ENCODE assay signal across 1 cellular context in the genomic region with DNA sequence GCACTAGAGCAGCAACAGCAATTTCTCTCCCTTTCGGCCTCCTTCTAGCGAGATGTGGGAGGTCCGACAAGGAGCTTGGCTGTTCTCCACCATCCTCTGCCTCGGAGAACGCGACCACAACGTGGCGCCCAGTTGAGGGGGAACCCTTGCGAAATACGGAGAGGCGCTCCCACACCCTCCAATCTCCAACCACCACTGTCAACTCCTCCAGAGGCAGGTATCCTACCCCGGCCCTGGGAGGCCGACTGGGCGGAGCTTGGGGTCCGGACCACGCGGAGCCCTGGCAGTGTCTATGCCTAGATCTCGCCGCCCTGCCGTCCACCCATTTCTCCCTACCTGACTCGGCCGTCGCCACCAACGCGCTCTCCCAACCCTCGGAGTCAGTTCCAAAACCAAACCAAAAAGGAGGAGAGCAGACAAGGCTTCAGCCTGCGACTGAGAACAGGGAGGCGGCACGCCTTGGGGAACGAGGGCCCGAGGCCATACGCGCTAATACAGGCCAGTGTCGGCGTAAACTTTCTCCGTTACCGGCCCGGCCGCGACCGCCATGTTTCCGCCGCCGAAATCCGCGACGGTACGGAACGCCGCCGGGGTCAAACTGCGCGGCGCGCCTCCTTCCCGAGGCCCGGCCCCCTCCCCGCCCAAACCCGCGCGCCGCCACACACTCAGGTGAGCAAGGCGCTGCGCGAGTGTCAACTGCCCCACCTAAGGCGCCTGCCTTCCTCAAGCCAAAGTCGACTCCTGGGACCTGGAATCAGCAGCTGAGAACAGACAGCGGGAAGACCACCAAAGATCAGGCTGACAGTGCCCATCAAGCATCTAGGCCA.
A peak's percentile ranks its signal among the peaks of the same experiment; 100 is the strongest.
TF ChIP-seq lines count a peak whose summit lies in the region.

A gene with protein sequence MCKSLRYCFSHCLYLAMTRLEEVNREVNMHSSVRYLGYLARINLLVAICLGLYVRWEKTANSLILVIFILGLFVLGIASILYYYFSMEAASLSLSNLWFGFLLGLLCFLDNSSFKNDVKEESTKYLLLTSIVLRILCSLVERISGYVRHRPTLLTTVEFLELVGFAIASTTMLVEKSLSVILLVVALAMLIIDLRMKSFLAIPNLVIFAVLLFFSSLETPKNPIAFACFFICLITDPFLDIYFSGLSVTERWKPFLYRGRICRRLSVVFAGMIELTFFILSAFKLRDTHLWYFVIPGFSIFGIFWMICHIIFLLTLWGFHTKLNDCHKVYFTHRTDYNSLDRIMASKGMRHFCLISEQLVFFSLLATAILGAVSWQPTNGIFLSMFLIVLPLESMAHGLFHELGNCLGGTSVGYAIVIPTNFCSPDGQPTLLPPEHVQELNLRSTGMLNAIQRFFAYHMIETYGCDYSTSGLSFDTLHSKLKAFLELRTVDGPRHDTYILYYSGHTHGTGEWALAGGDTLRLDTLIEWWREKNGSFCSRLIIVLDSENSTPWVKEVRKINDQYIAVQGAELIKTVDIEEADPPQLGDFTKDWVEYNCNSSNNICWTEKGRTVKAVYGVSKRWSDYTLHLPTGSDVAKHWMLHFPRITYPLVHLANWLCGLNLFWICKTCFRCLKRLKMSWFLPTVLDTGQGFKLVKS (minus strand): TSS at position 570 of the 827 bp plus-strand sequence. CDS start 5,568 bp downstream, outside the sequence.

TF ChIP-seq in H1, 55 proteins besides CTCF, POLR2A, EP300 and RAD21 (continues in another document):
- TF ChIP-seq PHF8 (conservative IDR thresholded peaks at IDR 0.05; ENCODE audit: low read depth, low read length) (peak; percentile 98), KDM1A (IDR thresholded peaks at IDR 0.05; ENCODE audit: borderline replicate concordance, low read length) (no peak; the same call in 1 of the 2 replicates), HDAC6 (IDR thresholded peaks at IDR 0.05; ENCODE audit: low read depth, low read length) (no peak), EZH2 (IDR thresholded peaks at IDR 0.05; ENCODE audit: low read depth, low read length, severe bottlenecking) (no peak), SUZ12 (IDR thresholded peaks at IDR 0.05; ENCODE audit: low read length) (no peak), EGR1 (IDR thresholded peaks at IDR 0.05; ENCODE audit: borderline replicate concordance, low read depth, low read length) (no peak), SIX5 (IDR thresholded peaks at IDR 0.05; ENCODE audit: low read depth, low read length) (no peak), CHD1 (IDR thresholded peaks at IDR 0.05; ENCODE audit: low read depth, low read length) (no peak), BCL11A (IDR thresholded peaks at IDR 0.05; ENCODE audit: low read depth in 2 of 2, low read length in 2 of 2) (no peak), RNF2 (IDR thresholded peaks at IDR 0.05; ENCODE audit: borderline replicate concordance, low read depth, low read length, missing control alignments, poor library complexity, severe bottlenecking) (no peak), SP1 (IDR thresholded peaks at IDR 0.05; ENCODE audit: low read depth, low read length) (no peak), MAFK (IDR thresholded peaks at IDR 0.05; ENCODE audit: low read depth, low read length) (no peak), SIN3A (conservative IDR thresholded peaks at IDR 0.05 in 1 of 2, IDR thresholded peaks at IDR 0.05 in 1 of 2; ENCODE audit: low read depth in 1 of 2, low read length in 2 of 2) (peak in 1 of 2 experiments; percentile 63; a peak in 1 of 4 replicates), TCF12 (IDR thresholded peaks at IDR 0.05; ENCODE audit: low read depth, low read length) (0 out of 2 replicates have a peak, but pooled peaks have one; percentile 36), POLR2AphosphoS5 (IDR thresholded peaks at IDR 0.05; ENCODE audit: low read depth, low read length) (peak; percentile 89; the same call in 1 of the 2 replicates), GABPA (IDR thresholded peaks at IDR 0.05; ENCODE audit: borderline replicate concordance, insufficient read depth, low read length) (no peak), TAF7 (optimal IDR thresholded peaks at IDR 0.05; ENCODE audit: borderline replicate concordance, low read depth, low read length) (peak; percentile 76), CBX8 (IDR thresholded peaks at IDR 0.05; ENCODE audit: borderline replicate concordance, low read depth, low read length) (no peak), POU5F1 (IDR thresholded peaks at IDR 0.05; ENCODE audit: low read depth, low read length) (no peak), CHD2 (IDR thresholded peaks at IDR 0.05; ENCODE audit: low read length) (no peak), TEAD4 (IDR thresholded peaks at IDR 0.05; ENCODE audit: low read depth, low read length) (no peak), JUND (IDR thresholded peaks at IDR 0.05; ENCODE audit: low read length) (no peak), FOSL1 (IDR thresholded peaks at IDR 0.05; ENCODE audit: insufficient read depth, low read depth, low read length) (no peak), KDM5A (IDR thresholded peaks at IDR 0.05; ENCODE audit: low read length) (no peak), SRF (IDR thresholded peaks at IDR 0.05; ENCODE audit: low read depth, low read length) (no peak), BACH1 (IDR thresholded peaks at IDR 0.05; ENCODE audit: low read length) (peak; percentile 50), KDM4A (IDR thresholded peaks at IDR 0.05; ENCODE audit: low read depth, low read length, severe bottlenecking) (peak; percentile 83), SAP30 (IDR thresholded peaks at IDR 0.05; ENCODE audit: insufficient read depth, insufficient replicate concordance, low read length) (peak; percentile 64), ZNF274 (IDR thresholded peaks at IDR 0.05; ENCODE audit: borderline replicate concordance, extremely low read depth, low read length) (no peak), CEBPB (IDR thresholded peaks at IDR 0.05; ENCODE audit: low read depth, low read length) (peak; percentile 93), SIRT6 (IDR thresholded peaks at IDR 0.05; ENCODE audit: low read length) (no peak), SP2 (IDR thresholded peaks at IDR 0.05; ENCODE audit: low read length) (no peak), HDAC2 (IDR thresholded peaks at IDR 0.05; ENCODE audit: borderline replicate concordance in 1 of 2, low read depth in 2 of 2, low read length in 2 of 2) (peak; percentile 67 to 78; a peak in 2 of 4 replicates), JUN (IDR thresholded peaks at IDR 0.05; ENCODE audit: low read depth, low read length) (no peak), CTBP2 (IDR thresholded peaks at IDR 0.05; ENCODE audit: borderline replicate concordance, insufficient read depth, insufficient read length, low read length) (no peak), RFX5 (IDR thresholded peaks at IDR 0.05; ENCODE audit: borderline replicate concordance, low read depth, low read length) (no peak), BRCA1 (IDR thresholded peaks at IDR 0.05; ENCODE audit: low read depth, low read length) (no peak), TBP (IDR thresholded peaks at IDR 0.05; ENCODE audit: low read depth, low read length) (peak; percentile 70), RXRA (IDR thresholded peaks at IDR 0.05; ENCODE audit: insufficient read depth, low read depth, low read length) (no peak), NANOG (IDR thresholded peaks at IDR 0.05; ENCODE audit: insufficient read depth, low read depth, low read length, poor library complexity, severe bottlenecking) (peak; percentile 3), RBBP5 (IDR thresholded peaks at IDR 0.05; ENCODE audit: borderline replicate concordance, low read depth, low read length) (peak; percentile 98), CREB1 (IDR thresholded peaks at IDR 0.05) (peak; percentile 46), ASH2L (IDR thresholded peaks at IDR 0.05; ENCODE audit: low read length) (peak; percentile 94), CBX5 (IDR thresholded peaks at IDR 0.05; ENCODE audit: low read depth, low read length) (no peak)
- TF ChIP-seq, protein P1, sequence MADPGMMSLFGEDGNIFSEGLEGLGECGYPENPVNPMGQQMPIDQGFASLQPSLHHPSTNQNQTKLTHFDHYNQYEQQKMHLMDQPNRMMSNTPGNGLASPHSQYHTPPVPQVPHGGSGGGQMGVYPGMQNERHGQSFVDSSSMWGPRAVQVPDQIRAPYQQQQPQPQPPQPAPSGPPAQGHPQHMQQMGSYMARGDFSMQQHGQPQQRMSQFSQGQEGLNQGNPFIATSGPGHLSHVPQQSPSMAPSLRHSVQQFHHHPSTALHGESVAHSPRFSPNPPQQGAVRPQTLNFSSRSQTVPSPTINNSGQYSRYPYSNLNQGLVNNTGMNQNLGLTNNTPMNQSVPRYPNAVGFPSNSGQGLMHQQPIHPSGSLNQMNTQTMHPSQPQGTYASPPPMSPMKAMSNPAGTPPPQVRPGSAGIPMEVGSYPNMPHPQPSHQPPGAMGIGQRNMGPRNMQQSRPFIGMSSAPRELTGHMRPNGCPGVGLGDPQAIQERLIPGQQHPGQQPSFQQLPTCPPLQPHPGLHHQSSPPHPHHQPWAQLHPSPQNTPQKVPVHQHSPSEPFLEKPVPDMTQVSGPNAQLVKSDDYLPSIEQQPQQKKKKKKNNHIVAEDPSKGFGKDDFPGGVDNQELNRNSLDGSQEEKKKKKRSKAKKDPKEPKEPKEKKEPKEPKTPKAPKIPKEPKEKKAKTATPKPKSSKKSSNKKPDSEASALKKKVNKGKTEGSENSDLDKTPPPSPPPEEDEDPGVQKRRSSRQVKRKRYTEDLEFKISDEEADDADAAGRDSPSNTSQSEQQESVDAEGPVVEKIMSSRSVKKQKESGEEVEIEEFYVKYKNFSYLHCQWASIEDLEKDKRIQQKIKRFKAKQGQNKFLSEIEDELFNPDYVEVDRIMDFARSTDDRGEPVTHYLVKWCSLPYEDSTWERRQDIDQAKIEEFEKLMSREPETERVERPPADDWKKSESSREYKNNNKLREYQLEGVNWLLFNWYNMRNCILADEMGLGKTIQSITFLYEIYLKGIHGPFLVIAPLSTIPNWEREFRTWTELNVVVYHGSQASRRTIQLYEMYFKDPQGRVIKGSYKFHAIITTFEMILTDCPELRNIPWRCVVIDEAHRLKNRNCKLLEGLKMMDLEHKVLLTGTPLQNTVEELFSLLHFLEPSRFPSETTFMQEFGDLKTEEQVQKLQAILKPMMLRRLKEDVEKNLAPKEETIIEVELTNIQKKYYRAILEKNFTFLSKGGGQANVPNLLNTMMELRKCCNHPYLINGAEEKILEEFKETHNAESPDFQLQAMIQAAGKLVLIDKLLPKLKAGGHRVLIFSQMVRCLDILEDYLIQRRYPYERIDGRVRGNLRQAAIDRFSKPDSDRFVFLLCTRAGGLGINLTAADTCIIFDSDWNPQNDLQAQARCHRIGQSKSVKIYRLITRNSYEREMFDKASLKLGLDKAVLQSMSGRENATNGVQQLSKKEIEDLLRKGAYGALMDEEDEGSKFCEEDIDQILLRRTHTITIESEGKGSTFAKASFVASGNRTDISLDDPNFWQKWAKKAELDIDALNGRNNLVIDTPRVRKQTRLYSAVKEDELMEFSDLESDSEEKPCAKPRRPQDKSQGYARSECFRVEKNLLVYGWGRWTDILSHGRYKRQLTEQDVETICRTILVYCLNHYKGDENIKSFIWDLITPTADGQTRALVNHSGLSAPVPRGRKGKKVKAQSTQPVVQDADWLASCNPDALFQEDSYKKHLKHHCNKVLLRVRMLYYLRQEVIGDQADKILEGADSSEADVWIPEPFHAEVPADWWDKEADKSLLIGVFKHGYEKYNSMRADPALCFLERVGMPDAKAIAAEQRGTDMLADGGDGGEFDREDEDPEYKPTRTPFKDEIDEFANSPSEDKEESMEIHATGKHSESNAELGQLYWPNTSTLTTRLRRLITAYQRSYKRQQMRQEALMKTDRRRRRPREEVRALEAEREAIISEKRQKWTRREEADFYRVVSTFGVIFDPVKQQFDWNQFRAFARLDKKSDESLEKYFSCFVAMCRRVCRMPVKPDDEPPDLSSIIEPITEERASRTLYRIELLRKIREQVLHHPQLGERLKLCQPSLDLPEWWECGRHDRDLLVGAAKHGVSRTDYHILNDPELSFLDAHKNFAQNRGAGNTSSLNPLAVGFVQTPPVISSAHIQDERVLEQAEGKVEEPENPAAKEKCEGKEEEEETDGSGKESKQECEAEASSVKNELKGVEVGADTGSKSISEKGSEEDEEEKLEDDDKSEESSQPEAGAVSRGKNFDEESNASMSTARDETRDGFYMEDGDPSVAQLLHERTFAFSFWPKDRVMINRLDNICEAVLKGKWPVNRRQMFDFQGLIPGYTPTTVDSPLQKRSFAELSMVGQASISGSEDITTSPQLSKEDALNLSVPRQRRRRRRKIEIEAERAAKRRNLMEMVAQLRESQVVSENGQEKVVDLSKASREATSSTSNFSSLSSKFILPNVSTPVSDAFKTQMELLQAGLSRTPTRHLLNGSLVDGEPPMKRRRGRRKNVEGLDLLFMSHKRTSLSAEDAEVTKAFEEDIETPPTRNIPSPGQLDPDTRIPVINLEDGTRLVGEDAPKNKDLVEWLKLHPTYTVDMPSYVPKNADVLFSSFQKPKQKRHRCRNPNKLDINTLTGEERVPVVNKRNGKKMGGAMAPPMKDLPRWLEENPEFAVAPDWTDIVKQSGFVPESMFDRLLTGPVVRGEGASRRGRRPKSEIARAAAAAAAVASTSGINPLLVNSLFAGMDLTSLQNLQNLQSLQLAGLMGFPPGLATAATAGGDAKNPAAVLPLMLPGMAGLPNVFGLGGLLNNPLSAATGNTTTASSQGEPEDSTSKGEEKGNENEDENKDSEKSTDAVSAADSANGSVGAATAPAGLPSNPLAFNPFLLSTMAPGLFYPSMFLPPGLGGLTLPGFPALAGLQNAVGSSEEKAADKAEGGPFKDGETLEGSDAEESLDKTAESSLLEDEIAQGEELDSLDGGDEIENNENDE (IDR thresholded peaks at IDR 0.05; ENCODE audit: insufficient replicate concordance, low read length) = no peak
- TF ChIP-seq, protein P2, sequence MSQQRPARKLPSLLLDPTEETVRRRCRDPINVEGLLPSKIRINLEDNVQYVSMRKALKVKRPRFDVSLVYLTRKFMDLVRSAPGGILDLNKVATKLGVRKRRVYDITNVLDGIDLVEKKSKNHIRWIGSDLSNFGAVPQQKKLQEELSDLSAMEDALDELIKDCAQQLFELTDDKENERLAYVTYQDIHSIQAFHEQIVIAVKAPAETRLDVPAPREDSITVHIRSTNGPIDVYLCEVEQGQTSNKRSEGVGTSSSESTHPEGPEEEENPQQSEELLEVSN (IDR thresholded peaks at IDR 0.05) = peak; percentile 61; the same call in 1 of the 2 replicates
- TF ChIP-seq, protein P3, sequence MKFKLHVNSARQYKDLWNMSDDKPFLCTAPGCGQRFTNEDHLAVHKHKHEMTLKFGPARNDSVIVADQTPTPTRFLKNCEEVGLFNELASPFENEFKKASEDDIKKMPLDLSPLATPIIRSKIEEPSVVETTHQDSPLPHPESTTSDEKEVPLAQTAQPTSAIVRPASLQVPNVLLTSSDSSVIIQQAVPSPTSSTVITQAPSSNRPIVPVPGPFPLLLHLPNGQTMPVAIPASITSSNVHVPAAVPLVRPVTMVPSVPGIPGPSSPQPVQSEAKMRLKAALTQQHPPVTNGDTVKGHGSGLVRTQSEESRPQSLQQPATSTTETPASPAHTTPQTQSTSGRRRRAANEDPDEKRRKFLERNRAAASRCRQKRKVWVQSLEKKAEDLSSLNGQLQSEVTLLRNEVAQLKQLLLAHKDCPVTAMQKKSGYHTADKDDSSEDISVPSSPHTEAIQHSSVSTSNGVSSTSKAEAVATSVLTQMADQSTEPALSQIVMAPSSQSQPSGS (IDR thresholded peaks at IDR 0.05; ENCODE audit: low read length) = no peak
- TF ChIP-seq, protein P4, sequence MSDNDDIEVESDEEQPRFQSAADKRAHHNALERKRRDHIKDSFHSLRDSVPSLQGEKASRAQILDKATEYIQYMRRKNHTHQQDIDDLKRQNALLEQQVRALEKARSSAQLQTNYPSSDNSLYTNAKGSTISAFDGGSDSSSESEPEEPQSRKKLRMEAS (IDR thresholded peaks at IDR 0.05) = peak; percentile 73
- TF ChIP-seq, protein P5, sequence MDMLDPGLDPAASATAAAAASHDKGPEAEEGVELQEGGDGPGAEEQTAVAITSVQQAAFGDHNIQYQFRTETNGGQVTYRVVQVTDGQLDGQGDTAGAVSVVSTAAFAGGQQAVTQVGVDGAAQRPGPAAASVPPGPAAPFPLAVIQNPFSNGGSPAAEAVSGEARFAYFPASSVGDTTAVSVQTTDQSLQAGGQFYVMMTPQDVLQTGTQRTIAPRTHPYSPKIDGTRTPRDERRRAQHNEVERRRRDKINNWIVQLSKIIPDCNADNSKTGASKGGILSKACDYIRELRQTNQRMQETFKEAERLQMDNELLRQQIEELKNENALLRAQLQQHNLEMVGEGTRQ (IDR thresholded peaks at IDR 0.05; ENCODE audit: low read length) = no peak
